ENCODE assay signal across 9 cellular contexts in genomic region chr11:18844753-18845367, GRCh38. TPM values are rescaled to one million over a fixed set of nuclear protein-coding genes. Genes with fewer than 3 reads are reported as not detected.
DNase-seq lines count a peak whose midpoint lies in the region; ATAC-seq, FAIRE-seq and TF ChIP-seq lines count a peak whose summit lies in the region.
"Had no signal": no experiment of that assay in that cellular context is flagged by ENCODE, and none has a peak within 500 bp of the region (broad histone marks: within the 10 kb centered on the region; RNA-seq: fewer than 3 reads in every experiment).

No MANE protein-coding gene starts in this region.

- H3K27me3 ChIP-seq in HepG2 (ENCODE audit: control insufficient read depth in 1 of 2, insufficient read depth in 2 of 2, low read length in 2 of 2), result no peaks in the 10 kb centered on the region

- H3K79me2 ChIP-seq in HepG2 (ENCODE audit: insufficient read depth, low read length), result no peaks in the 10 kb centered on the region

- no peak overlapping the region for H3K4me2 ChIP-seq in HepG2 (ENCODE audit: low read depth, low read length)

- H3K9ac ChIP-seq in HepG2 (ENCODE audit: insufficient read depth, low read depth, low read length), result no peak overlapping the region

- no peak for TF ChIP-seq RAD21 in HepG2 (CRISPR knock-in tag; IDR thresholded peaks at IDR 0.05)

- H3K4me3 Mint-ChIP-seq in activated T-helper 17 cell treated with anti-CD3 and anti-CD28 coated beads, Interleukin-2, amount 50 U/mL, for 72 hours, result no peak overlapping the region

- H3K9me3 ChIP-seq in HepG2 (ENCODE audit: low read length), result no peaks in the 10 kb centered on the region

- DNase-seq in AG08396 (ENCODE audit: low spot score) (peak; percentile 16), GM13976 (ENCODE audit: low spot score) (peak; percentile 23), NB4 (ENCODE audit: low read depth) (peak; percentile 42), HepG2 (ENCODE audit: low spot score) (peak; percentile 37), islet precursor cell (no peak)
- DNase-seq in activated CD4-positive, alpha-beta T cell treated with anti-CD3 and anti-CD28 coated beads for 48 hours, result no peak

- H3K36me3 Mint-ChIP-seq in activated T-helper 17 cell treated with anti-CD3 and anti-CD28 coated beads, Interleukin-2, amount 50 U/mL, for 72 hours (ENCODE audit: low read depth), result no peaks in the 10 kb centered on the region

- no peaks in the 10 kb centered on the region for H3K36me3 ChIP-seq in HepG2 (replicated peaks in 1 of 2; ENCODE audit: control insufficient read depth in 1 of 2, insufficient read depth in 2 of 2, low read length in 2 of 2)

- no peaks in the 10 kb centered on the region for H3K4me1 Mint-ChIP-seq in activated T-helper 17 cell treated with anti-CD3 and anti-CD28 coated beads, Interleukin-2, amount 50 U/mL, for 72 hours

- POLR2A ChIA-PET in HepG2 (lab: Yijun Ruan, JAX), result no interaction called here

- H3K27me3 Mint-ChIP-seq in activated T-helper 17 cell treated with anti-CD3 and anti-CD28 coated beads, Interleukin-2, amount 50 U/mL, for 72 hours, result peaks cover 21% of the 10 kb centered on the region

- H4K20me1 ChIP-seq in HepG2 (ENCODE audit: insufficient read depth, low read length), result no peaks in the 10 kb centered on the region

- H3K9me3 Mint-ChIP-seq in activated T-helper 17 cell treated with anti-CD3 and anti-CD28 coated beads, Interleukin-2, amount 50 U/mL, for 72 hours, result no peaks in the 10 kb centered on the region

- H3K27ac ChIP-seq in HepG2 (ENCODE audit: extremely low read length, insufficient read depth, low read length), result no peak overlapping the region
- H3K27ac ChIP-seq: epithelial cell of prostate had no signal

- TF ChIP-seq POLR2A in NB4 (IDR thresholded peaks at IDR 0.05; ENCODE audit: extremely low read depth, insufficient read length) (no peak), HepG2 (IDR thresholded peaks at IDR 0.05; ENCODE audit: insufficient read depth in 1 of 2, low read depth in 2 of 2, low read length in 2 of 2) (no peak)

- FAIRE-seq in HepG2 (lab: Jason Lieb, UNC), result peak; percentile 12

- WGBS in HepG2 (ENCODE audit: low lambda C conversion rate), result 44% methylated on average over 1 of the region's 1 CpG

- no peak overlapping the region for H2AFZ ChIP-seq in HepG2 (ENCODE audit: low read length)

- H3K4me3 ChIP-seq in NB4 (ENCODE audit: low read depth, low read length) (no peak overlapping the region), HepG2 (replicated peaks in 1 of 3; ENCODE audit: insufficient read depth in 1 of 3, low read depth in 2 of 3, low read length in 3 of 3) (no peak overlapping the region)

- CTCF ChIA-PET in HepG2 (lab: Yijun Ruan, JAX; ENCODE audit: low intra/inter-chr PET ratio, low total read pairs), result no interaction called here

- TF ChIP-seq CTCF in GM13976 (IDR thresholded peaks at IDR 0.05; ENCODE audit: borderline replicate concordance, control extremely low read depth, extremely low read depth, insufficient read depth, missing control alignments) (peak; percentile 40), NB4 (IDR thresholded peaks at IDR 0.05; ENCODE audit: low read depth, low read length) (peak; percentile 65), HepG2 (CRISPR knock-in tag; IDR thresholded peaks at IDR 0.05) (peak; percentile 60)

- H3K4me1 ChIP-seq in HepG2 (ENCODE audit: insufficient read depth, low read length), result no peaks in the 10 kb centered on the region

- intact Hi-C loops in HepG2 (cut with micrococcal nuclease; ENCODE audit: unreplicated experiment), result no loop called here

- BruUV-seq in HepG2 (replicated peaks; lab: Mats Ljungman, UMichigan), result no TSS peak

- no peak overlapping the region for H3K27ac Mint-ChIP-seq in activated T-helper 17 cell treated with anti-CD3 and anti-CD28 coated beads, Interleukin-2, amount 50 U/mL, for 72 hours

- in situ Hi-C loops in GM13976 (cut with MboI; ENCODE audit: low sequenced_read_pairs, unreplicated experiment) (no loop called here), HepG2 (cut with HindIII; ENCODE audit: extremely low pct_ligation_motif_present, low pct_unique_long_range_greater_than_20kb) (no loop called here)

- peak; percentile 42 for ATAC-seq in activated T-helper 17 cell treated with anti-CD3 and anti-CD28 coated beads, Interleukin-2, amount 50 U/mL, for 72 hours (replicated peaks)
- ATAC-seq in HepG2 (peak; percentile 86), HG03565 (IDR thresholded peaks at IDR 0.05; ENCODE audit: unreplicated experiment) (no peak)

- no peak for TF ChIP-seq EP300 in HepG2 (IDR thresholded peaks at IDR 0.05; ENCODE audit: low read depth in 2 of 2, low read length in 2 of 2)
- no peak for TF ChIP-seq EP300 in HepG2 (CRISPR knock-in tag; IDR thresholded peaks at IDR 0.05; ENCODE audit: borderline replicate concordance)

TF ChIP-seq in HepG2, 621 proteins besides CTCF, POLR2A, EP300 and RAD21:
- TF ChIP-seq PAXIP1 (CRISPR knock-in tag; conservative IDR thresholded peaks at IDR 0.05) (no peak), STAG1 (CRISPR knock-in tag; IDR thresholded peaks at IDR 0.05) (0 out of 2 replicates have a peak, but pooled peaks have one; percentile 23)

RNA-seq across cellular contexts. Expression of gene PTPN5, which starts 53.3 kb away (rescaled TPM):
- total RNA-seq in activated T-helper 17 cell treated with anti-CD3 and anti-CD28 coated beads, Interleukin-2, amount 50 U/mL, for 72 hours, result not detected
- not detected in 2 replicates for total RNA-seq in HepG2 (2016; rRNA removed; fragmentation: Illumina TruSeq; extraction: Trizol)
- not detected in 2 replicates for total RNA-seq in HepG2 (2016; cell fraction: cytosol; rRNA removed; fragmentation: Illumina TruSeq; extraction: Trizol; ENCODE audit: low read depth)
- total RNA-seq in HepG2 (2016; cell fraction: insoluble cytoplasmic fraction; rRNA removed; fragmentation: Illumina TruSeq; extraction: Trizol), result not detected in 2 replicates
- not detected in 2 replicates for total RNA-seq in HepG2 (2016; cell fraction: membrane; rRNA removed; fragmentation: Illumina TruSeq; extraction: Trizol)
- not detected in 2 replicates for total RNA-seq in HepG2 (2016; cell fraction: nucleus; rRNA removed; fragmentation: Illumina TruSeq; extraction: Trizol)
- polyA plus RNA-seq in HepG2 (2011; rRNA removed), result not detected in 2 replicates
- polyA plus RNA-seq in HepG2 (2011; cell fraction: cytosol; rRNA removed), result not detected in 2 replicates
- polyA plus RNA-seq in HepG2 (2011; cell fraction: nucleus; rRNA removed), result not detected in 2 replicates
- not detected in 2 replicates for polyA plus RNA-seq in HepG2 (2012)
- not detected in 2 replicates for polyA plus RNA-seq in HepG2 (2016; cell fraction: cytosol; fragmentation: Illumina TruSeq; extraction: Trizol; ENCODE audit: low read depth)
- polyA plus RNA-seq in HepG2 (2016; cell fraction: insoluble cytoplasmic fraction; fragmentation: Illumina TruSeq; extraction: Trizol; ENCODE audit: low read depth), result not detected in 2 replicates
- polyA plus RNA-seq in HepG2 (2016; cell fraction: membrane; fragmentation: Illumina TruSeq; extraction: Trizol; ENCODE audit: low read depth), result not detected in 2 replicates
- polyA plus RNA-seq in HepG2 (2016; cell fraction: nucleus; fragmentation: Illumina TruSeq; extraction: Trizol; ENCODE audit: insufficient read depth, low read depth), result not detected in 2 replicates
- polyA minus RNA-seq in HepG2 (2011; rRNA and poly(A)+ RNA removed; ENCODE audit: low replicate concordance), result not detected in 2 replicates
- not detected in 2 replicates for polyA minus RNA-seq in HepG2 (2011; cell fraction: cytosol; rRNA and poly(A)+ RNA removed)
- polyA minus RNA-seq in HepG2 (2011; cell fraction: nucleus; rRNA and poly(A)+ RNA removed), result not detected in 2 replicates

Comparison
In these comparisons a context has a peak if more than half of its experiments do, and no peak if none do; other contexts are left out.
1. DNase-seq: peak in AG08396 (single experiment), GM13976 (single experiment), NB4 (single experiment) and HepG2 (single experiment); none in islet precursor cell (single experiment) and activated CD4-positive, alpha-beta T cell treated with anti-CD3 and anti-CD28 coated beads for 48 hours (single experiment).
2. Peak in every context shown above with its lines, with median percentiles within 50 percentile points of each other: CTCF ChIP-seq.